Comparison of ENCODE assay signal across 24 cellular contexts in genomic region chr9:134556531-134557068, GRCh38.
DNase-seq lines count a peak whose midpoint lies in the region; ATAC-seq and TF ChIP-seq lines count a peak whose summit lies in the region.
"Had no signal": no experiment of that assay in that cellular context is flagged by ENCODE, and none has a peak within 500 bp of the region (broad histone marks: within the 10 kb centered on the region; RNA-seq: fewer than 3 reads in every experiment).

No MANE protein-coding gene starts in this region.

- no peaks in the 10 kb centered on the region for H3K4me1 ChIP-seq in mucosa of descending colon (ENCODE audit: low read depth)

- intact Hi-C loops in mucosa of descending colon (cut with DNase I, micrococcal nuclease), result no loop called here

- no peaks in the 10 kb centered on the region for H3K4me1 Mint-ChIP-seq in stimulated activated memory B cell treated with anti-CD40 and anti-IgM and Interleukin-4, amounts not matched to agents 10 μg/mL and 1 μg/mL and 100 μg/mL, for 72 hours
- peaks cover 0 to 3% of the 10 kb centered on the region in 2 donors for H3K4me1 Mint-ChIP-seq in stimulated activated naive B cell treated with anti-CD40 and anti-IgM and Interleukin-4, amounts not matched to agents 10 μg/mL and 1 μg/mL and 100 μg/mL, for 72 hours

- peaks cover 49% of the 10 kb centered on the region for H3K27me3 Mint-ChIP-seq in stimulated activated memory B cell treated with anti-CD40 and anti-IgM and Interleukin-4, amounts not matched to agents 10 μg/mL and 1 μg/mL and 100 μg/mL, for 72 hours
- peaks cover 25 to 31% of the 10 kb centered on the region in 2 donors for H3K27me3 Mint-ChIP-seq in stimulated activated naive B cell treated with anti-CD40 and anti-IgM and Interleukin-4, amounts not matched to agents 10 μg/mL and 1 μg/mL and 100 μg/mL, for 72 hours
- H3K27me3 Mint-ChIP-seq: CD4-positive, CD25-positive, alpha-beta regulatory T cell had no signal

- DNase-seq in AG08395 (ENCODE audit: low spot score) (peak; percentile 47), amniotic epithelial cell (ENCODE audit: low read depth) (peak; percentile 39), fibroblast of the conjunctiva (ENCODE audit: low read depth) (peak; percentile 46), mucosa of descending colon (peak in 1 of 3 donors; percentile 13)
- DNase-seq in activated CD4-positive, alpha-beta T cell treated with anti-CD3 and anti-CD28 coated beads, Interleukin-2, amount 50 U/mL, for 4 hours, result no peak
- DNase-seq in stimulated activated naive B cell treated with anti-CD40 and anti-IgM and Interleukin-4, amounts not matched to agents 10 μg/mL and 1 μg/mL and 100 μg/mL, for 72 hours, result no peak
- DNase-seq: activated CD4-positive, alpha-beta T cell treated with anti-CD3 and anti-CD28 coated beads, Interleukin-2, amount 50 U/mL, for 48 hours; CD4-positive, CD25-positive, alpha-beta regulatory T cell; dermis blood vessel endothelial cell; DMS153; naive B cell; NCI-H1694; stimulated activated CD4-positive, alpha-beta T cell treated with anti-CD3 and anti-CD28 coated beads, Interleukin-4, amount 100 ng/mL, for 1 hour; T-helper 2 cell; WERI-Rb-1 had no signal

- H3K9me3 Mint-ChIP-seq in stimulated activated memory B cell treated with anti-CD40 and anti-IgM and Interleukin-4, amounts not matched to agents 10 μg/mL and 1 μg/mL and 100 μg/mL, for 72 hours, result no peaks in the 10 kb centered on the region
- H3K9me3 Mint-ChIP-seq in stimulated activated naive B cell treated with anti-CD40 and anti-IgM and Interleukin-4, amounts not matched to agents 10 μg/mL and 1 μg/mL and 100 μg/mL, for 72 hours, result no peaks in the 10 kb centered on the region
- H3K9me3 Mint-ChIP-seq: activated naive CD4-positive, alpha-beta T cell treated with anti-CD3 and anti-CD28 coated beads, Interleukin-2, amount 50 U/mL, for 72 hours; IgD-negative memory B cell; naive B cell had no signal

- no peak for TF ChIP-seq CTCF in mucosa of descending colon (IDR thresholded peaks at IDR 0.05)

- no peaks in the 10 kb centered on the region for H3K36me3 ChIP-seq in mucosa of descending colon (ENCODE audit: low read depth)
- H3K36me3 ChIP-seq: ovary, SJSA1, WERI-Rb-1 had no signal

- no peaks in the 10 kb centered on the region for H3K9me3 ChIP-seq in mucosa of descending colon
- H3K9me3 ChIP-seq: ovary, SJSA1 had no signal

- no peak overlapping the region for H3K27ac Mint-ChIP-seq in stimulated activated memory B cell treated with anti-CD40 and anti-IgM and Interleukin-4, amounts not matched to agents 10 μg/mL and 1 μg/mL and 100 μg/mL, for 72 hours
- H3K27ac Mint-ChIP-seq in stimulated activated naive B cell treated with anti-CD40 and anti-IgM and Interleukin-4, amounts not matched to agents 10 μg/mL and 1 μg/mL and 100 μg/mL, for 72 hours, result no peak overlapping the region
- H3K27ac Mint-ChIP-seq: activated naive CD4-positive, alpha-beta T cell treated with anti-CD3 and anti-CD28 coated beads, Interleukin-2, amount 50 U/mL, for 72 hours; naive B cell had no signal

- H3K36me3 Mint-ChIP-seq in stimulated activated memory B cell treated with anti-CD40 and anti-IgM and Interleukin-4, amounts not matched to agents 10 μg/mL and 1 μg/mL and 100 μg/mL, for 72 hours, result no peaks in the 10 kb centered on the region
- no peaks in the 10 kb centered on the region for H3K36me3 Mint-ChIP-seq in stimulated activated naive B cell treated with anti-CD40 and anti-IgM and Interleukin-4, amounts not matched to agents 10 μg/mL and 1 μg/mL and 100 μg/mL, for 72 hours
- H3K36me3 Mint-ChIP-seq: activated naive CD4-positive, alpha-beta T cell treated with anti-CD3 and anti-CD28 coated beads, Interleukin-2, amount 50 U/mL, for 72 hours; CD4-positive, CD25-positive, alpha-beta regulatory T cell; naive B cell had no signal

- H3K4me3 Mint-ChIP-seq in stimulated activated memory B cell treated with anti-CD40 and anti-IgM and Interleukin-4, amounts not matched to agents 10 μg/mL and 1 μg/mL and 100 μg/mL, for 72 hours, result no peak overlapping the region
- no peak overlapping the region for H3K4me3 Mint-ChIP-seq in stimulated activated naive B cell treated with anti-CD40 and anti-IgM and Interleukin-4, amounts not matched to agents 10 μg/mL and 1 μg/mL and 100 μg/mL, for 72 hours
- H3K4me3 Mint-ChIP-seq: CD4-positive, CD25-positive, alpha-beta regulatory T cell; IgD-negative memory B cell; naive B cell had no signal

- ATAC-seq in mucosa of descending colon, result peak; percentile 13
- no peak for ATAC-seq in stimulated activated memory B cell treated with anti-CD40 and anti-IgM and Interleukin-4, amounts not matched to agents 10 μg/mL and 1 μg/mL and 100 μg/mL, for 72 hours
- ATAC-seq in stimulated activated naive B cell treated with anti-CD40 and anti-IgM and Interleukin-4, amounts not matched to agents 10 μg/mL and 1 μg/mL and 100 μg/mL, for 72 hours (replicated peaks), result no peak
- no peak for ATAC-seq in HG03045 (IDR thresholded peaks at IDR 0.05; ENCODE audit: unreplicated experiment)
- ATAC-seq: activated naive CD4-positive, alpha-beta T cell treated with anti-CD3 and anti-CD28 coated beads, Interleukin-2, amount 50 U/mL, for 72 hours; GM12878; HCT116 had no signal

- H3K4me3 ChIP-seq in mucosa of descending colon, result no peak overlapping the region
- H3K4me3 ChIP-seq: GM12878, lung, ovary, SJSA1 had no signal

Comparison
In these comparisons a context has a peak if more than half of its experiments do, and no peak if none do; other contexts are left out.
1. DNase-seq: peak in AG08395 (single experiment), amniotic epithelial cell (single experiment) and fibroblast of the conjunctiva (single experiment); none in activated CD4-positive, alpha-beta T cell treated with anti-CD3 and anti-CD28 coated beads, Interleukin-2, amount 50 U/mL, for 4 hours (0 of 2) and stimulated activated naive B cell treated with anti-CD40 and anti-IgM and Interleukin-4, amounts not matched to agents 10 μg/mL and 1 μg/mL and 100 μg/mL, for 72 hours (single experiment).